Comparison of ENCODE assay signal across 8 cellular contexts in the genomic region with DNA sequence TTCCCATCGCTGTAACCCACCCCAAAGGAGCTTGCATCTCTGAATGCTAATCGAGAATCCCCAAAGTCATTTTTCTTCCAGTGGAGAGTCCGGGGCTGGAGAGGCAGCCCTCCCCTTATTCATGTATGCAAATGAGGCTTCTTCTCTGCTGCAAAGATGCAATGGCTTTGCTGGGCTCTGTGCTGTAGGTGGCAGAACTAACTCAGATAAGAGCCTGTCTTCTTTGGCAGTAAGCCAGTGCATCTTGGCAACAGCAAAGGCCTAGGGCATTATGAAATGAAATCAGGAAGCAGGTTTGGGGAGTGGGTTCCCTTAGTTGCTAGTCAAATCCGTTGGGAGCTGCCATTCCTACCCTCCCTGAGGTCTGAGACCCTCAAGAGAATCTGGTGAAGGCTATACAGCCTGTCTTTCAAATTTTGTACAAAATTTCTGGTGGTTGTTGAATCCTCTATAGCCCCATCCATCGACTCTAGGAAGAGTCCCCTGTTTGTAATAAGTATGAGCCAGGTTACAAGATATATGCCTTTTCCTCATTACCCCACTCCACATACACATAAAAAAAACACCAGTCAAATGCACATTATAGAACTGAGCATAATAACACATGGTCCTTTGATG.
DNase-seq lines count a peak whose midpoint lies in the region; ATAC-seq and TF ChIP-seq lines count a peak whose summit lies in the region.

No MANE protein-coding gene starts in this region.

- ATAC-seq in GM23338: peak; percentile 92
- no peak for ATAC-seq in CD8-positive, alpha-beta T cell

- H3K27me3 Mint-ChIP-seq in GM23338 (ENCODE audit: insufficient read depth, low read depth, poor library complexity): no peaks in the 10 kb centered on the region
- no peaks in the 10 kb centered on the region for H3K27me3 Mint-ChIP-seq in CD8-positive, alpha-beta T cell (ENCODE audit: low read depth)

- H3K4me1 Mint-ChIP-seq in GM23338: peaks cover 19% of the 10 kb centered on the region
- no peaks in the 10 kb centered on the region for H3K4me1 Mint-ChIP-seq in CD8-positive, alpha-beta T cell (ENCODE audit: low read depth)

- no peak overlapping the region for H2AFZ ChIP-seq in GM23338
- no peak overlapping the region for H2AFZ ChIP-seq in OCI-LY7 (ENCODE audit: low read length)

- peaks cover 5% of the 10 kb centered on the region; the same call in 1 of the 2 replicates for H3K4me1 ChIP-seq in GM23338 (ENCODE audit: insufficient read depth)
- H3K4me1 ChIP-seq in CD8-positive, alpha-beta T cell (ENCODE audit: insufficient read depth, low read length): no peaks in the 10 kb centered on the region
- H3K4me1 ChIP-seq in OCI-LY7 (ENCODE audit: insufficient read depth, low read length, poor library complexity, severe bottlenecking): no peaks in the 10 kb centered on the region

- no peak overlapping the region for H3K4me3 Mint-ChIP-seq in GM23338
- no peak overlapping the region for H3K4me3 Mint-ChIP-seq in CD8-positive, alpha-beta T cell

- intact Hi-C loops in CD8-positive, alpha-beta T cell (cut with DNase I, micrococcal nuclease): no loop called here
- intact Hi-C loops in OCI-LY7 (cut with micrococcal nuclease; ENCODE audit: unreplicated experiment): no loop called here

- H3K27me3 ChIP-seq in GM23338 (ENCODE audit: insufficient read depth): no peaks in the 10 kb centered on the region
- no peaks in the 10 kb centered on the region for H3K27me3 ChIP-seq in CD8-positive, alpha-beta T cell (ENCODE audit: insufficient read depth, low read length)

- DNase-seq in GM23338 (ENCODE audit: low spot score): peak; percentile 51
- DNase-seq in SK-N-DZ (ENCODE audit: low spot score): peak; percentile 59
- DNase-seq in globus pallidus (ENCODE audit: low spot score): peak; percentile 86
- peak; percentile 87 for DNase-seq in putamen (ENCODE audit: low spot score)
- no peak for DNase-seq in CD8-positive, alpha-beta T cell
- no peak for DNase-seq in OCI-LY7 (ENCODE audit: low spot score)
- DNase-seq in NCI-H146 (lab: John Stamatoyannopoulos, UW): no peak
- no peak for DNase-seq in GDM1 (lab: John Stamatoyannopoulos, UW)

- H3K9me3 ChIP-seq in CD8-positive, alpha-beta T cell (ENCODE audit: low read length): no peaks in the 10 kb centered on the region
- H3K9me3 ChIP-seq in OCI-LY7 (ENCODE audit: low read length): no peaks in the 10 kb centered on the region

- no peaks in the 10 kb centered on the region for H3F3A ChIP-seq in GM23338 (replicated peaks; ENCODE audit: low read depth)

- CTCF ChIA-PET in CD8-positive, alpha-beta T cell (lab: Charles Lee): no interaction called here
- CTCF ChIA-PET in OCI-LY7 (lab: Charles Lee; ENCODE audit: unreplicated experiment): no interaction called here

- BruUV-seq in OCI-LY7 (replicated peaks; lab: Mats Ljungman, UMichigan): no TSS peak

- H3K4me2 ChIP-seq in GM23338 (no peak overlapping the region), OCI-LY7 (ENCODE audit: low read length) (no peak overlapping the region)

- no peaks in the 10 kb centered on the region for H3K9me3 Mint-ChIP-seq in GM23338
- H3K9me3 Mint-ChIP-seq in CD8-positive, alpha-beta T cell: no peaks in the 10 kb centered on the region

- H3K4me3 ChIP-seq in GM23338 (no peak overlapping the region), OCI-LY7 (ENCODE audit: low read depth, low read length, poor library complexity, severe bottlenecking) (no peak overlapping the region)
- H3K4me3 ChIP-seq in CD8-positive, alpha-beta T cell (ENCODE audit: low read depth, low read length): no peak overlapping the region

- TF ChIP-seq CTCF in GM23338 (conservative IDR thresholded peaks at IDR 0.05; ENCODE audit: low read depth in 2 of 2) (peak; percentile 18 to 55; a peak in 2 of 4 replicates), OCI-LY7 (conservative IDR thresholded peaks at IDR 0.05; ENCODE audit: low read length) (no peak)
- no peak for TF ChIP-seq CTCF in CD8-positive, alpha-beta T cell (IDR thresholded peaks at IDR 0.05)

- H3K9me2 ChIP-seq in GM23338 (ENCODE audit: insufficient read depth) (no peaks in the 10 kb centered on the region), OCI-LY7 (ENCODE audit: insufficient read depth, low read length) (no peaks in the 10 kb centered on the region)

- H3K79me2 ChIP-seq in GM23338 (replicated peaks; ENCODE audit: insufficient read depth): no peaks in the 10 kb centered on the region
- no peaks in the 10 kb centered on the region for H3K79me2 ChIP-seq in OCI-LY7 (ENCODE audit: insufficient read depth, low read depth, low read length)

- POLR2A ChIA-PET in CD8-positive, alpha-beta T cell (lab: Charles Lee): no interaction called here
- POLR2A ChIA-PET in OCI-LY7 (lab: Charles Lee): interaction anchor here (1.5 kb wide), 1 partner anchor 8 kb away, joined by 3 read pairs; no protein-coding TSS in a partner anchor

- H4K20me1 ChIP-seq in GM23338 (replicated peaks; ENCODE audit: insufficient read depth) (no peaks in the 10 kb centered on the region), OCI-LY7 (ENCODE audit: insufficient read depth, low read length) (no peaks in the 10 kb centered on the region)

- H3K36me3 Mint-ChIP-seq in GM23338 (ENCODE audit: low read depth): peaks cover under 1% of the 10 kb centered on the region
- H3K36me3 Mint-ChIP-seq in CD8-positive, alpha-beta T cell: no peaks in the 10 kb centered on the region

- no peak overlapping the region for H3K27ac Mint-ChIP-seq in GM23338
- no peak overlapping the region for H3K27ac Mint-ChIP-seq in CD8-positive, alpha-beta T cell

- H3K27ac ChIP-seq in GM23338 (ENCODE audit: low read depth): no peak overlapping the region
- no peak overlapping the region for H3K27ac ChIP-seq in CD8-positive, alpha-beta T cell (ENCODE audit: low read depth, low read length)
- H3K27ac ChIP-seq in OCI-LY7 (ENCODE audit: low read depth, low read length, poor library complexity, severe bottlenecking): no peak overlapping the region

- H3K36me3 ChIP-seq in GM23338 (ENCODE audit: insufficient read depth): no peaks in the 10 kb centered on the region
- no peaks in the 10 kb centered on the region for H3K36me3 ChIP-seq in CD8-positive, alpha-beta T cell (ENCODE audit: insufficient read depth, low read length)
- no peaks in the 10 kb centered on the region for H3K36me3 ChIP-seq in OCI-LY7 (ENCODE audit: insufficient read depth, low read length)

TF ChIP-seq in GM23338, 12 proteins besides CTCF, POLR2A, EP300 and RAD21 (continues in another document):
- TF ChIP-seq ZNF331 (CRISPR knock-in tag; IDR thresholded peaks at IDR 0.05; ENCODE audit: low read depth) (no peak), STAT1 (IDR thresholded peaks at IDR 0.05; ENCODE audit: unreplicated experiment) (no peak), ZNF114 (CRISPR knock-in tag; IDR thresholded peaks at IDR 0.05) (no peak)
- TF ChIP-seq, protein P1, sequence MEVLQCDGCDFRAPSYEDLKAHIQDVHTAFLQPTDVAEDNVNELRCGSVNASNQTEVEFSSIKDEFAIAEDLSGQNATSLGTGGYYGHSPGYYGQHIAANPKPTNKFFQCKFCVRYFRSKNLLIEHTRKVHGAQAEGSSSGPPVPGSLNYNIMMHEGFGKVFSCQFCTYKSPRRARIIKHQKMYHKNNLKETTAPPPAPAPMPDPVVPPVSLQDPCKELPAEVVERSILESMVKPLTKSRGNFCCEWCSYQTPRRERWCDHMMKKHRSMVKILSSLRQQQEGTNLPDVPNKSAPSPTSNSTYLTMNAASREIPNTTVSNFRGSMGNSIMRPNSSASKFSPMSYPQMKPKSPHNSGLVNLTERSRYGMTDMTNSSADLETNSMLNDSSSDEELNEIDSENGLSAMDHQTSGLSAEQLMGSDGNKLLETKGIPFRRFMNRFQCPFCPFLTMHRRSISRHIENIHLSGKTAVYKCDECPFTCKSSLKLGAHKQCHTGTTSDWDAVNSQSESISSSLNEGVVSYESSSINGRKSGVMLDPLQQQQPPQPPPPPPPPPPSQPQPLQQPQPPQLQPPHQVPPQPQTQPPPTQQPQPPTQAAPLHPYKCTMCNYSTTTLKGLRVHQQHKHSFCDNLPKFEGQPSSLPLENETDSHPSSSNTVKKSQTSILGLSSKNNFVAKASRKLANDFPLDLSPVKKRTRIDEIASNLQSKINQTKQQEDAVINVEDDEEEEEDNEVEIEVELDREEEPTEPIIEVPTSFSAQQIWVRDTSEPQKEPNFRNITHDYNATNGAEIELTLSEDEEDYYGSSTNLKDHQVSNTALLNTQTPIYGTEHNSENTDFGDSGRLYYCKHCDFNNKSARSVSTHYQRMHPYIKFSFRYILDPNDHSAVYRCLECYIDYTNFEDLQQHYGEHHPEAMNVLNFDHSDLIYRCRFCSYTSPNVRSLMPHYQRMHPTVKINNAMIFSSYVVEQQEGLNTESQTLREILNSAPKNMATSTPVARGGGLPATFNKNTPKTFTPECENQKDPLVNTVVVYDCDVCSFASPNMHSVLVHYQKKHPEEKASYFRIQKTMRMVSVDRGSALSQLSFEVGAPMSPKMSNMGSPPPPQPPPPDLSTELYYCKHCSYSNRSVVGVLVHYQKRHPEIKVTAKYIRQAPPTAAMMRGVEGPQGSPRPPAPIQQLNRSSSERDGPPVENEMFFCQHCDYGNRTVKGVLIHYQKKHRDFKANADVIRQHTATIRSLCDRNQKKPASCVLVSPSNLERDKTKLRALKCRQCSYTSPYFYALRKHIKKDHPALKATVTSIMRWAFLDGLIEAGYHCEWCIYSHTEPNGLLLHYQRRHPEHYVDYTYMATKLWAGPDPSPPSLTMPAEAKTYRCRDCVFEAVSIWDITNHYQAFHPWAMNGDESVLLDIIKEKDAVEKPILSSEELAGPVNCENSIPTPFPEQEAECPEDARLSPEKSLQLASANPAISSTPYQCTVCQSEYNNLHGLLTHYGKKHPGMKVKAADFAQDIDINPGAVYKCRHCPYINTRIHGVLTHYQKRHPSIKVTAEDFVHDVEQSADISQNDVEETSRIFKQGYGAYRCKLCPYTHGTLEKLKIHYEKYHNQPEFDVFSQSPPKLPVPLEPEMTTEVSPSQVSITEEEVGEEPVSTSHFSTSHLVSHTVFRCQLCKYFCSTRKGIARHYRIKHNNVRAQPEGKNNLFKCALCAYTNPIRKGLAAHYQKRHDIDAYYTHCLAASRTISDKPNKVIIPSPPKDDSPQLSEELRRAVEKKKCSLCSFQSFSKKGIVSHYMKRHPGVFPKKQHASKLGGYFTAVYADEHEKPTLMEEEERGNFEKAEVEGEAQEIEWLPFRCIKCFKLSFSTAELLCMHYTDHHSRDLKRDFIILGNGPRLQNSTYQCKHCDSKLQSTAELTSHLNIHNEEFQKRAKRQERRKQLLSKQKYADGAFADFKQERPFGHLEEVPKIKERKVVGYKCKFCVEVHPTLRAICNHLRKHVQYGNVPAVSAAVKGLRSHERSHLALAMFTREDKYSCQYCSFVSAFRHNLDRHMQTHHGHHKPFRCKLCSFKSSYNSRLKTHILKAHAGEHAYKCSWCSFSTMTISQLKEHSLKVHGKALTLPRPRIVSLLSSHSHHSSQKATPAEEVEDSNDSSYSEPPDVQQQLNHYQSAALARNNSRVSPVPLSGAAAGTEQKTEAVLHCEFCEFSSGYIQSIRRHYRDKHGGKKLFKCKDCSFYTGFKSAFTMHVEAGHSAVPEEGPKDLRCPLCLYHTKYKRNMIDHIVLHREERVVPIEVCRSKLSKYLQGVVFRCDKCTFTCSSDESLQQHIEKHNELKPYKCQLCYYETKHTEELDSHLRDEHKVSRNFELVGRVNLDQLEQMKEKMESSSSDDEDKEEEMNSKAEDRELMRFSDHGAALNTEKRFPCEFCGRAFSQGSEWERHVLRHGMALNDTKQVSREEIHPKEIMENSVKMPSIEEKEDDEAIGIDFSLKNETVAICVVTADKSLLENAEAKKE (CRISPR knock-in tag; IDR thresholded peaks at IDR 0.05): no peak

Comparison
In these comparisons a context has a peak if more than half of its experiments do, and no peak if none do; other contexts are left out.
1. DNase-seq: peak in GM23338 (single experiment), SK-N-DZ (single experiment), globus pallidus (single experiment) and putamen (single experiment); none in CD8-positive, alpha-beta T cell (0 of 7), OCI-LY7 (single experiment), NCI-H146 (single experiment) and GDM1 (single experiment).
2. CTCF ChIP-seq: peak in GM23338 (2 of 2); none in CD8-positive, alpha-beta T cell (single experiment) and OCI-LY7 (single experiment).